Comparison of ENCODE assay signal across 1 cellular context in genomic region chr9:117413346-117414219, GRCh38.
TF ChIP-seq lines count a peak whose summit lies in the region.

No MANE protein-coding gene starts in this region.

TF ChIP-seq in A549, 52 proteins besides CTCF, POLR2A, EP300 and RAD21 (continued from another document):
- TF ChIP-seq MAFK (IDR thresholded peaks at IDR 0.05; ENCODE audit: partially characterized antibody): no peak
